ENCODE assay signal across 19 cellular contexts in the genomic region with DNA sequence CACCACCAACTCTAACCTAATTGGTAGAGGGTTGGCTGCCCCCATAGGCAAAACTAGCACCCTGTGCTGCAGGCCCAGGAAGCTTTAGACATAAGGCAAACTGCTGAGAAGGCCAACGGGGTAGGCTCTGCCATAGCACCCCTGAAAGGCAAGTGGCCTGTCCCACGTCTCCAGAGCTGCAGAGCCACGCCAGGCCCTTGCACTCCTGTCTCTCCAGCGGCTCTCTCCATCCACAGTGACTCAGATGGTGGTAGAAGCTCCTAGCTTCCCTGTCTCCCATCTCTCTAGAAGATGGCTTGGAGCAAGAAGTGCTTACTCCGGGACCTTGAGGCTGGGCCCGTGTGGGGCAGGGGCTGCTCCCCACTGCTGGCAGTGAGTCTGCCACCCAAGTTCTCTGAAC.
DNase-seq lines count a peak whose midpoint lies in the region; ATAC-seq and TF ChIP-seq lines count a peak whose summit lies in the region.
"Had no signal": no experiment of that assay in that cellular context is flagged by ENCODE, and none has a peak within 500 bp of the region (broad histone marks: within the 10 kb centered on the region; RNA-seq: fewer than 3 reads in every experiment).

No MANE protein-coding gene starts in this region.

- no peaks in the 10 kb centered on the region for H4K20me1 ChIP-seq in GM23248 (ENCODE audit: insufficient read depth)

- H3K4me3 Mint-ChIP-seq in nephron (no peak overlapping the region), type B pancreatic cell (no peak overlapping the region)
- H3K4me3 Mint-ChIP-seq: GM23338 had no signal

- H3K4me3 ChIP-seq in GM23248: no peak overlapping the region
- no peak overlapping the region for H3K4me3 ChIP-seq in RWPE2 (ENCODE audit: severe bottlenecking)
- H3K4me3 ChIP-seq: GM23338, SJCRH30 had no signal

- H3K4me1 ChIP-seq in GM23248 (ENCODE audit: insufficient read depth) (peaks cover 23% of the 10 kb centered on the region), RWPE2 (ENCODE audit: insufficient read depth, poor library complexity, severe bottlenecking) (peaks cover 17% of the 10 kb centered on the region)

- H3K9me2 ChIP-seq in GM23248 (ENCODE audit: insufficient read depth): no peaks in the 10 kb centered on the region

- no peak overlapping the region for H3K4me2 ChIP-seq in GM23248 (ENCODE audit: unreplicated experiment)
- H3K4me2 ChIP-seq: GM23338, KMS-11 had no signal

- H3K27me3 Mint-ChIP-seq in nephron (ENCODE audit: low read depth): peaks cover 22% of the 10 kb centered on the region
- no peaks in the 10 kb centered on the region for H3K27me3 Mint-ChIP-seq in type B pancreatic cell

- no peaks in the 10 kb centered on the region for H3K9me3 ChIP-seq in GM23248 (ENCODE audit: low read depth)
- H3K9me3 ChIP-seq in RWPE2 (ENCODE audit: severe bottlenecking): no peaks in the 10 kb centered on the region
- H3K9me3 ChIP-seq: SJCRH30 had no signal

- H3K4me1 Mint-ChIP-seq in nephron: peaks cover 84% of the 10 kb centered on the region
- peaks cover 62% of the 10 kb centered on the region for H3K4me1 Mint-ChIP-seq in type B pancreatic cell (ENCODE audit: unreplicated experiment)

- H3K27ac Mint-ChIP-seq in nephron (peak overlapping the region in 2 of 3 experiments; percentile 40 to 94), type B pancreatic cell (peak overlapping the region; percentile 26)
- H3K27ac Mint-ChIP-seq: GM23338 had no signal

- no peak for DNase-seq in GM23248
- no peak for DNase-seq in RWPE2 (ENCODE audit: low spot score)
- no peak for DNase-seq in type B pancreatic cell (ENCODE audit: extremely low spot score, unreplicated experiment)
- no peak for DNase-seq in NAMALWA (ENCODE audit: low spot score)
- DNase-seq in NCI-H82 (lab: John Stamatoyannopoulos, UW): no peak
- DNase-seq in HuH-7.5 (ENCODE audit: low spot score): no peak
- DNase-seq: DND-41, NCI-H1417 treated with DMSO at 0.1 percent for 48 hours, NCI-H187 treated with DMSO at 0.1 percent for 48 hours, NCI-H226, NCI-H524, SJCRH30 had no signal

- H3K36me3 ChIP-seq in GM23248 (ENCODE audit: low read depth) (no peaks in the 10 kb centered on the region), RWPE2 (ENCODE audit: low read depth) (no peaks in the 10 kb centered on the region)
- H3K36me3 ChIP-seq: SJCRH30 had no signal

- H3K36me3 Mint-ChIP-seq in nephron (ENCODE audit: low read depth) (no peaks in the 10 kb centered on the region), type B pancreatic cell (no peaks in the 10 kb centered on the region)

- WGBS in GM23248 (ENCODE audit: low coverage in 1 of 2, low lambda C conversion rate in 2 of 2, missing lambda C conversion rate in 2 of 2), 2 experiments: 87 to 88% methylated on average over 6 of the region's 6 CpGs

- H3K79me2 ChIP-seq in GM23248 (ENCODE audit: insufficient read depth): no peaks in the 10 kb centered on the region

- in situ Hi-C loops in GM23248 (cut with MboI): no loop called here

- H3K27me3 ChIP-seq in GM23248 (replicated peaks; ENCODE audit: insufficient read depth) (no peaks in the 10 kb centered on the region), RWPE2 (ENCODE audit: insufficient read depth, poor library complexity, severe bottlenecking) (no peaks in the 10 kb centered on the region)
- H3K27me3 ChIP-seq: SJCRH30 had no signal

- H2AFZ ChIP-seq in GM23248: no peak overlapping the region; the same call in 1 of the 2 replicates
- H2AFZ ChIP-seq: GM23338 had no signal

- ATAC-seq in RWPE2 (ENCODE audit: low read depth) (no peak), GM21786 (IDR thresholded peaks at IDR 0.05; ENCODE audit: unreplicated experiment) (no peak)
- ATAC-seq: GM23338, HCT116, HepG2 had no signal

- H3K9me3 Mint-ChIP-seq in nephron (no peaks in the 10 kb centered on the region), type B pancreatic cell (peaks cover 2% of the 10 kb centered on the region)
- H3K9me3 Mint-ChIP-seq: GM23338 had no signal

- peak overlapping the region; percentile 84; the same call in 1 of the 2 replicates for H3K9ac ChIP-seq in GM23248
- H3K9ac ChIP-seq: KMS-11 had no signal

- peak overlapping the region; percentile 98 for H3K27ac ChIP-seq in GM23248
- peak overlapping the region; percentile 43 for H3K27ac ChIP-seq in RWPE2 (ENCODE audit: poor library complexity, severe bottlenecking)
- H3K27ac ChIP-seq: C4-2B, KMS-11, SJCRH30 had no signal

- H3F3A ChIP-seq in GM23248 (ENCODE audit: insufficient read depth): peaks cover 22% of the 10 kb centered on the region

- no peak for TF ChIP-seq CTCF in RWPE2 (IDR thresholded peaks at IDR 0.05; ENCODE audit: poor library complexity, severe bottlenecking)
- TF ChIP-seq CTCF in nephron (IDR thresholded peaks at IDR 0.05; ENCODE audit: unreplicated experiment in 3 of 3): no peak
- no peak for TF ChIP-seq CTCF in type B pancreatic cell (conservative IDR thresholded peaks at IDR 0.05)
